ENCODE assay signal across 11 cellular contexts in the genomic region with DNA sequence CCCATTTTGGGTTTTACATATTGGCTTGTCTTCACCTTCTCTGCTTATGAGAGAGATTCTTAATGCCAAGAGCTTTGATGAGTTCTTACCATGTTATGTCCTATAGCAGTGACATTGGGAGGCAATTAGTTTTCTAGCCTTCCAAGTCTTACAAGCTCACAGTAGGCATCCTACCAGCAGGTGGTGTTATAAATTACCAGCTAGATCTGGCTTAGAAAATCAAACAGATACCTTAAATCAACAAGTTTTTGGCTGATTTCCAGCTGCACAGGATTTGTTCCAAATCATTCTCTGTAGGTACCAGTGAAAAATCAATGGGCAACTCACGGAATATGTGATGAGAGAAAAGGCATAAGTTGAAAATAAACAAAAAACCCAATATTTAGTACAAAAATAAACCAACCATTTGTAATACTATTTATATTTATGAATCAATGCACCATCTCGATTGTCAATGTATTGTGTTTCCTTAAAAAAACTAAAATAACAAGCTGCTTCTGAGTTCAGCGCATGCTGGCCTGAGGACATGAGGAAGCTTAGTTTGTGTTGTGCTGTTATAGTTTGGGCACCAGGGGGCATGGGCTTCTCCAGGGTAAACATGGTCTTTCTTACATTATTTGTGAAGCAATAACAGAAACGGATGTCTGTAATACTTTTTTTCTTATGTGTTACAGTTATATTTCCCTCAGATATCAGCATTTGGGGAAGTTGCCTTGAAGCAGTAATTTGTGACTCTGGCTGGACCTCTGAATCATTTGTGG. TPM values are rescaled to one million over a fixed set of nuclear protein-coding genes. Genes with fewer than 3 reads are reported as not detected.
DNase-seq lines count a peak whose midpoint lies in the region; TF ChIP-seq lines count a peak whose summit lies in the region.
"Had no signal": no experiment of that assay in that cellular context is flagged by ENCODE, and none has a peak within 500 bp of the region (broad histone marks: within the 10 kb centered on the region; RNA-seq: fewer than 3 reads in every experiment).

No MANE protein-coding gene starts in this region.

- H3K36me3 ChIP-seq in esophagus muscularis mucosa, result no peaks in the 10 kb centered on the region

- WGBS in esophagus muscularis mucosa, result 67% methylated on average over 4 of the region's 4 CpGs

- no peak for TF ChIP-seq EP300 in esophagus muscularis mucosa (IDR thresholded peaks at IDR 0.05)

- no peak overlapping the region for H3K27ac ChIP-seq in esophagus muscularis mucosa (replicated peaks in 1 of 4)
- H3K27ac ChIP-seq: psoas muscle had no signal

- no peaks in the 10 kb centered on the region for H3K4me1 ChIP-seq in esophagus muscularis mucosa
- H3K4me1 ChIP-seq: psoas muscle had no signal

- TF ChIP-seq CTCF in HFF-Myc (IDR thresholded peaks at IDR 0.05; ENCODE audit: low read depth, low read length, missing control alignments) (peak; percentile 25), epithelial cell of esophagus (IDR thresholded peaks at IDR 0.05; ENCODE audit: insufficient read depth, low read depth, low read length, missing control alignments) (peak; percentile 21), esophagus muscularis mucosa (IDR thresholded peaks at IDR 0.05) (no peak)

- DNase-seq in COR-L47 (lab: John Stamatoyannopoulos, UW), result peak; percentile 93
- no peak for DNase-seq in HFF-Myc (ENCODE audit: extremely low read depth, low read depth)
- peak; percentile 68 for DNase-seq in NCI-H748 treated with DMSO at 0.1 percent for 48 hours (lab: John Stamatoyannopoulos, UW)
- DNase-seq in epithelial cell of esophagus (ENCODE audit: low read depth), result peak; percentile 22
- no peak for DNase-seq in T1000 (lab: John Stamatoyannopoulos, UW)
- no peak for DNase-seq in activated CD4-positive, alpha-beta T cell treated with anti-CD3 and anti-CD28 coated beads for 1 hour
- DNase-seq in T-helper 9 cell, result no peak
- DNase-seq in esophagus muscularis mucosa (ENCODE audit: extremely low spot score), result no peak
- DNase-seq: activated CD8-positive, alpha-beta T cell treated with anti-CD3 and anti-CD28 coated beads, Interleukin-2, amount 10 ng/mL, durations not matched to agents 7 days and 5 days; EL; psoas muscle had no signal

- intact Hi-C loops in esophagus muscularis mucosa (cut with DNase I), result no loop called here

- H3K27me3 ChIP-seq in esophagus muscularis mucosa, result no peaks in the 10 kb centered on the region

- no peaks in the 10 kb centered on the region for H3K9me3 ChIP-seq in esophagus muscularis mucosa
- H3K9me3 ChIP-seq: psoas muscle had no signal

- no peak for TF ChIP-seq POLR2A in esophagus muscularis mucosa (IDR thresholded peaks at IDR 0.05; ENCODE audit: low read depth)

- H3K4me3 ChIP-seq in HFF-Myc (replicated peaks; ENCODE audit: low read depth, low read length), result no peak overlapping the region
- no peak overlapping the region for H3K4me3 ChIP-seq in epithelial cell of esophagus (ENCODE audit: low read length)
- no peak overlapping the region for H3K4me3 ChIP-seq in esophagus muscularis mucosa
- H3K4me3 ChIP-seq: psoas muscle had no signal

RNA-seq across cellular contexts. Expression of a gene that starts 34.1 kb away (rescaled TPM):
- not detected for total RNA-seq in esophagus muscularis mucosa
- total RNA-seq: activated CD8-positive, alpha-beta T cell treated with anti-CD3 and anti-CD28 coated beads, Interleukin-2, amount 10 ng/mL, durations not matched to agents 7 days and 5 days; psoas muscle had no signal

Comparison
In these comparisons a context has a peak if more than half of its experiments do, and no peak if none do; other contexts are left out.
1. DNase-seq: peak in COR-L47 (single experiment), NCI-H748 treated with DMSO at 0.1 percent for 48 hours (single experiment) and epithelial cell of esophagus (single experiment); none in HFF-Myc (single experiment), T1000 (single experiment), activated CD4-positive, alpha-beta T cell treated with anti-CD3 and anti-CD28 coated beads for 1 hour (single experiment), T-helper 9 cell (single experiment) and esophagus muscularis mucosa (single experiment).
2. CTCF ChIP-seq: peak in HFF-Myc (single experiment) and epithelial cell of esophagus (single experiment); none in esophagus muscularis mucosa (0 of 3).